In the genomic region with DNA sequence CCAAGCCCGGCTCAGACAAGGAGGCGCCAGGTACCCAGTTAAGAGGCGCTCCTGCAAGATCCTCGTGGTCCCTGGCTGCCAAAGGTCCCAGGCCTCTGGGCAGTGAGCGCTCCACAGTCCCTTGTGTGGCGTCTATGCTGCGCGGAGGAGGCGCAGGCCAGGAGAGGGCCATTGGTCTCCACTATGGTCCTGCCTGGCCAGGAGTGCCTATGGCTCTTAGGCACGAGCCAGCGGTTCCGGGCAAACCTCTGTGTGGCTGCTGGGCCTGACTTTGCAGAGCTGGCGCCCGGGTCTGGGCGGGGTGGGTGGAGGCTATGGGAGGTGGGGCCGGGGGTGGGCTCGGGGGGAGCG, we compare ENCODE assay signal across 16 cellular contexts. TPM values are rescaled to one million over a fixed set of nuclear protein-coding genes. Genes with fewer than 3 reads are reported as not detected.
A peak's percentile ranks its signal among the peaks of the same experiment; 100 is the strongest.
DNase-seq lines count a peak whose midpoint lies in the region; ATAC-seq and TF ChIP-seq lines count a peak whose summit lies in the region.
"Had no signal": no experiment of that assay in that cellular context is flagged by ENCODE, and none has a peak within 500 bp of the region (broad histone marks: within the 10 kb centered on the region; RNA-seq: fewer than 3 reads in every experiment).

No MANE protein-coding gene starts in this region.

- peak overlapping the region; percentile 60 for H3K4me3 Mint-ChIP-seq in neural crest cell
- H3K4me3 Mint-ChIP-seq: activated naive CD4-positive, alpha-beta T cell treated with anti-CD3 and anti-CD28 coated beads, Interleukin-2, amount 50 U/mL, for 24 hours; CD4-positive, alpha-beta T cell; stimulated activated naive CD8-positive, alpha-beta T cell treated with anti-CD3 and anti-CD28 coated beads, Interleukin-15, amount 100 ng/mL, for 72 hours had no signal

- no peak for DNase-seq in cardiac muscle cell (ENCODE audit: low read depth in 1 of 2, low spot score in 1 of 2)
- DNase-seq in left ventricle myocardium superior, result no peak
- no peak for DNase-seq in foreskin keratinocyte
- DNase-seq in neural crest cell (ENCODE audit: low read depth, low spot score), result no peak
- no peak for DNase-seq in upper lobe of left lung
- DNase-seq in activated T-cell treated with anti-CD3 and anti-CD28 coated beads, Interleukin-2, amount 50 U/mL, for 48 hours, result no peak
- no peak for DNase-seq in posterior vena cava (ENCODE audit: low spot score)
- DNase-seq: 8988T; activated CD8-positive, alpha-beta memory T cell treated with anti-CD3 and anti-CD28 coated beads for 24 hours; CD4-positive, alpha-beta T cell; GF-D8; stimulated activated naive CD8-positive, alpha-beta T cell treated with anti-CD3 and anti-CD28 coated beads, Interleukin-15, amount 100 ng/mL, for 72 hours had no signal

- WGBS in upper lobe of left lung, 2 donors, result 31 to 77% methylated on average over 3 to 15 of the region's 18 CpGs

- H3K4me1 ChIP-seq in cardiac muscle cell (ENCODE audit: low read depth) (no peaks in the 10 kb centered on the region), foreskin keratinocyte (no peaks in the 10 kb centered on the region), upper lobe of left lung (peaks cover 0 to 18% (median 8%) of the 10 kb centered on the region in 4 donors)

- H3K36me3 Mint-ChIP-seq in neural crest cell (ENCODE audit: low read depth), result no peaks in the 10 kb centered on the region
- H3K36me3 Mint-ChIP-seq: activated naive CD4-positive, alpha-beta T cell treated with anti-CD3 and anti-CD28 coated beads, Interleukin-2, amount 50 U/mL, for 24 hours had no signal

- peaks cover 93% of the 10 kb centered on the region for H3K27me3 Mint-ChIP-seq in neural crest cell (ENCODE audit: low read depth)

- H3K36me3 ChIP-seq in cardiac muscle cell (no peaks in the 10 kb centered on the region), upper lobe of left lung (no peaks in the 10 kb centered on the region)
- H3K36me3 ChIP-seq: SJSA1 had no signal

- peak overlapping the region; percentile 41 for H3K4me3 ChIP-seq in cardiac muscle cell
- H3K4me3 ChIP-seq in upper lobe of left lung, result peak overlapping the region in 3 of 4 donors; percentile 42 to 57 (median 50)
- H3K4me3 ChIP-seq: GM23248 had no signal

- no peak for TF ChIP-seq CTCF in cardiac muscle cell (IDR thresholded peaks at IDR 0.05; ENCODE audit: low read depth, low read length)
- TF ChIP-seq CTCF in foreskin keratinocyte (conservative IDR thresholded peaks at IDR 0.05), result no peak
- no peak for TF ChIP-seq CTCF in neural crest cell (conservative IDR thresholded peaks at IDR 0.05)
- TF ChIP-seq CTCF in upper lobe of left lung (IDR thresholded peaks at IDR 0.05), result no peak

- H3K9me3 ChIP-seq in cardiac muscle cell (ENCODE audit: low read depth) (no peaks in the 10 kb centered on the region), upper lobe of left lung (no peaks in the 10 kb centered on the region)

- ATAC-seq in left ventricle myocardium superior, result no peak
- peak; percentile 11 for ATAC-seq in foreskin keratinocyte
- ATAC-seq in upper lobe of left lung (ENCODE audit: low FRiP score in 2 of 2), result no peak
- no peak for ATAC-seq in HG03025 (IDR thresholded peaks at IDR 0.05; ENCODE audit: low FRiP score, unreplicated experiment)
- ATAC-seq: stimulated activated naive CD8-positive, alpha-beta T cell treated with anti-CD3 and anti-CD28 coated beads, Interleukin-15, amount 100 ng/mL, for 72 hours had no signal

- H3K27me3 ChIP-seq in cardiac muscle cell, result peaks cover 58% of the 10 kb centered on the region
- H3K27me3 ChIP-seq in foreskin keratinocyte, result peaks cover 89% of the 10 kb centered on the region
- peaks cover 0 to 14% (median 0%) of the 10 kb centered on the region in 4 donors for H3K27me3 ChIP-seq in upper lobe of left lung
- H3K27me3 ChIP-seq: SJSA1 had no signal

- H3K27ac ChIP-seq in cardiac muscle cell, result no peak overlapping the region
- no peak overlapping the region for H3K27ac ChIP-seq in foreskin keratinocyte
- H3K27ac ChIP-seq in upper lobe of left lung, result peak overlapping the region in 2 of 4 donors; percentile 58 to 62
- H3K27ac ChIP-seq: GM23248, SJSA1 had no signal

- no peaks in the 10 kb centered on the region for H3K4me1 Mint-ChIP-seq in neural crest cell
- H3K4me1 Mint-ChIP-seq: activated naive CD4-positive, alpha-beta T cell treated with anti-CD3 and anti-CD28 coated beads, Interleukin-2, amount 50 U/mL, for 24 hours; stimulated activated naive CD8-positive, alpha-beta T cell treated with anti-CD3 and anti-CD28 coated beads, Interleukin-15, amount 100 ng/mL, for 72 hours had no signal

- H3K27ac Mint-ChIP-seq in neural crest cell (ENCODE audit: unreplicated experiment), result no peak overlapping the region
- H3K27ac Mint-ChIP-seq: activated naive CD4-positive, alpha-beta T cell treated with anti-CD3 and anti-CD28 coated beads, Interleukin-2, amount 50 U/mL, for 24 hours; CD4-positive, alpha-beta T cell; stimulated activated naive CD8-positive, alpha-beta T cell treated with anti-CD3 and anti-CD28 coated beads, Interleukin-15, amount 100 ng/mL, for 72 hours had no signal

- no peak for TF ChIP-seq EP300 in upper lobe of left lung (IDR thresholded peaks at IDR 0.05)

- no peaks in the 10 kb centered on the region for H3K9me3 Mint-ChIP-seq in neural crest cell
- H3K9me3 Mint-ChIP-seq: activated naive CD4-positive, alpha-beta T cell treated with anti-CD3 and anti-CD28 coated beads, Interleukin-2, amount 50 U/mL, for 24 hours; CD4-positive, alpha-beta T cell; stimulated activated naive CD8-positive, alpha-beta T cell treated with anti-CD3 and anti-CD28 coated beads, Interleukin-15, amount 100 ng/mL, for 72 hours had no signal

- intact Hi-C loops in left ventricle myocardium superior (cut with micrococcal nuclease) (no loop called here), posterior vena cava (cut with DNase I) (no loop called here)

- TF ChIP-seq POLR2A in upper lobe of left lung (IDR thresholded peaks at IDR 0.05), result no peak

RNA-seq across cellular contexts. Expression of gene ADAMTSL3, which starts 0.7 kb away (rescaled TPM):
- total RNA-seq in cardiac muscle cell, result 0.88 and 2.0 TPM in 2 replicates
- 0.83 and 3.5 TPM in 2 replicates for polyA plus RNA-seq in cardiac muscle cell
- 9.2 TPM for total RNA-seq in left ventricle myocardium superior
- total RNA-seq in foreskin keratinocyte, result not detected in 2 replicates
- 0.01 TPM in 1 of 2 replicates, not detected in the other for polyA plus RNA-seq in foreskin keratinocyte
- total RNA-seq in neural crest cell, result 0.07 TPM in 1 of 2 replicates, not detected in the other
- 10 to 100 TPM in 4 of 6 donors, 1 to 10 TPM in 2; 8.8 to 22.2 (median 11.7) TPM for total RNA-seq in upper lobe of left lung
- total RNA-seq in posterior vena cava, result 10 to 100 TPM; 13.0 to 17.4 TPM
- total RNA-seq: CD4-positive, alpha-beta T cell; GM23248 had no signal
- polyA plus RNA-seq: GM23248 had no signal
